Comparison of ENCODE assay signal across 8 cellular contexts in genomic region chr17:41801374-41802062, GRCh38. TPM values are rescaled to one million over a fixed set of nuclear protein-coding genes. Genes with fewer than 3 reads are reported as not detected.
DNase-seq lines count a peak whose midpoint lies in the region; ATAC-seq and TF ChIP-seq lines count a peak whose summit lies in the region.

No MANE protein-coding gene starts in this region.

- DNase-seq in BJ (ENCODE audit: low read depth) (no peak), NCI-H774 (lab: John Stamatoyannopoulos, UW) (peak; percentile 70), epidermal melanocyte (ENCODE audit: insufficient read length, low spot score) (peak; percentile 78), middle frontal gyrus (ENCODE audit: extremely low spot score, low spot score) (peak; percentile 57), cortex of kidney (lab: John Stamatoyannopoulos, UW) (no peak)
- peak; percentile 39 to 71 (median 69) for DNase-seq in activated CD8-positive, alpha-beta memory T cell treated with anti-CD3 and anti-CD28 coated beads for 48 hours (ENCODE audit: low read depth in 2 of 3, low spot score in 2 of 3)
- DNase-seq in stimulated activated CD8-positive, alpha-beta memory T cell treated with anti-CD3 and anti-CD28 coated beads, Interleukin-4, amount 100 ng/mL, for 4 hours (ENCODE audit: low read depth in 2 of 2, low spot score in 1 of 2) = peak; percentile 29 to 64

- no peak overlapping the region for H3K4me3 ChIP-seq in BJ (ENCODE audit: low read depth, low read length)

- CTCF ChIA-PET in BJ (lab: Yijun Ruan, JAX) = interaction anchor here (0.6 to 9.3 kb wide), 30 partner anchors 9 to 157 kb away, joined by 3 to 125 read pairs (median 5); partner anchors contain the start of genes FKBP10, HAP1, JUP and NT5C3B

- TF ChIP-seq CTCF in BJ (IDR thresholded peaks at IDR 0.05; ENCODE audit: insufficient read depth, low read depth, low read length) = peak; percentile 98

- POLR2A ChIA-PET in BJ (lab: Charles Lee) = interaction anchor here (0.6 kb wide), 1 partner anchor 15 kb away, joined by 4 read pairs; the partner anchor contains the start of gene JUP

- peaks cover 10% of the 10 kb centered on the region for H3K36me3 ChIP-seq in BJ (ENCODE audit: control insufficient read depth, insufficient read depth, low read length)

- H3K27me3 ChIP-seq in BJ (ENCODE audit: control insufficient read depth, insufficient read depth, low read length) = no peaks in the 10 kb centered on the region

- peak; percentile 58 for ATAC-seq in HG03159 (IDR thresholded peaks at IDR 0.05; ENCODE audit: unreplicated experiment)

RNA-seq across cellular contexts. Expression of gene P3H4, which starts 10.2 kb away (rescaled TPM):
- polyA plus RNA-seq in BJ (2011; rRNA removed) = 64.4 and 82.8 TPM in 2 replicates
- polyA minus RNA-seq in BJ (2011; rRNA and poly(A)+ RNA removed) = 24.7 and 28.9 TPM in 2 replicates

RNA-seq across cellular contexts. Expression of gene FKBP10, which starts 11.3 kb away (rescaled TPM):
- polyA plus RNA-seq in BJ (2011; rRNA removed) = 885 and 1,571 TPM in 2 replicates
- polyA minus RNA-seq in BJ (2011; rRNA and poly(A)+ RNA removed) = 420 and 568 TPM in 2 replicates

RNA-seq across cellular contexts. Expression of gene JUP, which starts 15.0 kb away (rescaled TPM):
- 7.3 and 9.4 TPM in 2 replicates for polyA plus RNA-seq in BJ (2011; rRNA removed)
- polyA minus RNA-seq in BJ (2011; rRNA and poly(A)+ RNA removed) = 10.6 and 16.2 TPM in 2 replicates

RNA-seq across cellular contexts. Expression of gene NT5C3B, which starts 34.5 kb away (rescaled TPM):
- polyA plus RNA-seq in BJ (2011; rRNA removed) = 88.3 and 123 TPM in 2 replicates
- polyA minus RNA-seq in BJ (2011; rRNA and poly(A)+ RNA removed) = 36.4 and 41.5 TPM in 2 replicates

RNA-seq across cellular contexts. Expression of gene KLHL10, which starts 36.1 kb away (rescaled TPM):
- 0.15 and 0.74 TPM in 2 replicates for polyA plus RNA-seq in BJ (2011; rRNA removed)
- 0.47 TPM in 1 of 2 replicates, not detected in the other for polyA minus RNA-seq in BJ (2011; rRNA and poly(A)+ RNA removed)

Comparison
In these comparisons a context has a peak if more than half of its experiments do, and no peak if none do; other contexts are left out.
1. DNase-seq: peak in NCI-H774 (single experiment), activated CD8-positive, alpha-beta memory T cell treated with anti-CD3 and anti-CD28 coated beads for 48 hours (3 of 3), epidermal melanocyte (single experiment), middle frontal gyrus (single experiment) and stimulated activated CD8-positive, alpha-beta memory T cell treated with anti-CD3 and anti-CD28 coated beads, Interleukin-4, amount 100 ng/mL, for 4 hours (2 of 2); none in BJ (single experiment) and cortex of kidney (single experiment).